Comparison of ENCODE assay signal across 8 cellular contexts in the genomic region with DNA sequence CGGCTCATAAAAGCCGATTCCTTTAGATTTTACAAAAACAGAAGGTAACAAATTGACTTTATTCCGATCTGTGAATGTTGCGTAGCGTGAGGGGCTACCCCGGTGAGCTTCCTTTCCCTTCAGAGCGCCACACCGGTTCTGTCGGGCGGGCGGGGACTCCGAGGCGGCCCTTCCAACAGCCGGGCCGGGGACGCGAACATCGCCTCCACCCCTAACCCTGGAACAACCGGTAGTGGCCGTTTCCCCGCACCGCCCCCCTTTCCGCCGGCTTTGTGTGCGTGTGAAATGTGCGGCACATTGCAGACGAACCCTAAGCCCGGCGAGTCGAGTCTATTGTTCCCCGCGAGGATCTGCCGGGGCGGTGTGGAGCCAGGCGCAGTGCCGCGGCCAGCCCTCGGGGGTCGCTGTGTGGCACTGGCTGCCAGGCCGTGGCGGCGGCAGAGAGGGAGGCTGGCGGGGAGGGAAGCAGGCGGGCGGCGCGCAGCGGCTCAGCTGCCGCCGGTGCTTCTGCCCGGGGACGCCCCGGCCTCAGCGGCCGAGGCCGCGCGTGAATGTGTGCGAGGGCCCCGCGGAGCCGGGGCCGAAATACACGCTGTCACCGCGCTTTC. TPM values are rescaled to one million over a fixed set of nuclear protein-coding genes. Genes with fewer than 3 reads are reported as not detected.
A peak's percentile ranks its signal among the peaks of the same experiment; 100 is the strongest.
DNase-seq lines count a peak whose midpoint lies in the region; ATAC-seq, FAIRE-seq and TF ChIP-seq lines count a peak whose summit lies in the region.

No MANE protein-coding gene starts in this region.

- TF ChIP-seq CTCF in Calu3 (IDR thresholded peaks at IDR 0.05; ENCODE audit: unreplicated experiment) (peak; percentile 74), H1 (IDR thresholded peaks at IDR 0.05; ENCODE audit: control extremely low read depth in 1 of 3, insufficient read depth in 1 of 3, low read depth in 1 of 3, low read length in 3 of 3) (peak; percentile 91 to 96 (median 93))

- H2BK5ac ChIP-seq in H1 (ENCODE audit: low read depth, low read length) = peak overlapping the region; percentile 96; the same call in 1 of the 2 replicates
- H2BK5ac ChIP-seq in mesendoderm (ENCODE audit: low read length) = no peak overlapping the region

- peak; percentile 9 to 89; a peak in 2 of 3 replicates for TF ChIP-seq EP300 in H1 (IDR thresholded peaks at IDR 0.05; ENCODE audit: borderline replicate concordance in 1 of 2, low read depth in 2 of 2, low read length in 2 of 2)

- peak overlapping the region; percentile 62 to 93 (median 92) for H3K4me3 ChIP-seq in H1 (ENCODE audit: extremely low read depth in 1 of 4, insufficient read depth in 2 of 4, low read depth in 3 of 4, low read length in 4 of 4)
- H3K4me3 ChIP-seq in mesendoderm (ENCODE audit: low read length) = peak overlapping the region; percentile 46

- DNase-seq in Calu3 (peak; percentile 93), HT1080 (ENCODE audit: low read depth) (peak; percentile 94), H1 (ENCODE audit: low read depth in 1 of 2, low spot score in 2 of 2) (peak; percentile 90 to 94), mesendoderm (peak; percentile 98)
- DNase-seq in NK-92 treated with Interleukin-12 subunit alpha and Interleukin-12 subunit beta, amount 100 ng/mL, for 24 hours (lab: John Stamatoyannopoulos, UW) = peak; percentile 90
- peak; percentile 87 to 93 (median 88) for DNase-seq in activated CD8-positive, alpha-beta memory T cell treated with anti-CD3 and anti-CD28 coated beads for 48 hours (ENCODE audit: low read depth in 2 of 3, low spot score in 2 of 3)
- DNase-seq in stimulated activated CD8-positive, alpha-beta memory T cell treated with anti-CD3 and anti-CD28 coated beads, Interleukin-12 subunit alpha, Interleukin-12 subunit beta, amount 100 ng/mL, for 4 hours (ENCODE audit: low read depth) = peak; percentile 94

- H3K4me2 ChIP-seq in H1 (ENCODE audit: insufficient read depth in 1 of 2, low read depth in 2 of 2, low read length in 2 of 2) (peak overlapping the region; percentile 73 to 90), mesendoderm (ENCODE audit: low read length) (peak overlapping the region; percentile 71)

- no peak overlapping the region for H3K14ac ChIP-seq in H1 (ENCODE audit: insufficient read length)

- H3K27ac ChIP-seq in H1 (ENCODE audit: low read depth, low read length) = peak overlapping the region; percentile 44; the same call in 1 of the 2 replicates
- H3K27ac ChIP-seq in mesendoderm (ENCODE audit: low read depth, low read length) = peak overlapping the region; percentile 100

- BruUV-seq in Calu3 (replicated peaks; lab: Mats Ljungman, UMichigan) = no TSS peak

- peak; percentile 38 to 67; a peak in 3 of 4 replicates for TF ChIP-seq RAD21 in H1 (IDR thresholded peaks at IDR 0.05 in 1 of 2, conservative IDR thresholded peaks at IDR 0.05 in 1 of 2; ENCODE audit: low read depth in 2 of 2, low read length in 2 of 2)

- peak overlapping the region; percentile 97 for H3K4me3 Mint-ChIP-seq in Calu3 (ENCODE audit: low read depth, unreplicated experiment)

- H3K79me1 ChIP-seq in H1 (ENCODE audit: low read depth, low read length) = no peaks in the 10 kb centered on the region
- no peaks in the 10 kb centered on the region for H3K79me1 ChIP-seq in mesendoderm (ENCODE audit: low read length)

- no peaks in the 10 kb centered on the region for H3K27me3 ChIP-seq in H1 (replicated peaks in 1 of 4; ENCODE audit: control insufficient read depth in 3 of 4, extremely low read depth in 1 of 4, insufficient read depth in 3 of 4, low read length in 3 of 4)
- H3K27me3 ChIP-seq in mesendoderm (ENCODE audit: insufficient read depth, low read length, poor library complexity) = no peaks in the 10 kb centered on the region

- H2BK120ac ChIP-seq in H1 (replicated peaks; ENCODE audit: low read depth, low read length) (no peak overlapping the region), mesendoderm (ENCODE audit: low read depth, low read length) (peak overlapping the region; percentile 89)

- POLR2A ChIA-PET in H1 (lab: Charles Lee; ENCODE audit: partially characterized antibody) = interaction anchor here (0.5 to 2.8 kb wide), 17 partner anchors 9 to 262 kb away, joined by 3 to 19 read pairs (median 4); partner anchors contain the start of gene SCAF11

- H2BK15ac ChIP-seq in H1 (ENCODE audit: low read length) (no peak overlapping the region), mesendoderm (replicated peaks; ENCODE audit: low read depth) (no peak overlapping the region)

- H3K23ac ChIP-seq in H1 (ENCODE audit: insufficient read length) = no peak overlapping the region
- H3K23ac ChIP-seq in mesendoderm (ENCODE audit: low read length) = no peak overlapping the region

- H4K91ac ChIP-seq in H1 (replicated peaks; ENCODE audit: insufficient read length, low read length) = no peak overlapping the region

- H3K4ac ChIP-seq in H1 (replicated peaks; ENCODE audit: insufficient read length, low read depth, low read length) (no peak overlapping the region), mesendoderm (ENCODE audit: low read depth, low read length) (peak overlapping the region; percentile 99)

- H3K4me1 ChIP-seq in H1 (replicated peaks in 1 of 4; ENCODE audit: control insufficient read depth in 3 of 4, insufficient read depth in 4 of 4, low read length in 3 of 4) (no peaks in the 10 kb centered on the region; a peak in 1 of 7 replicates), mesendoderm (ENCODE audit: control insufficient read depth, low read depth, low read length) (no peaks in the 10 kb centered on the region)

- H3K23me2 ChIP-seq in H1 (ENCODE audit: low read depth, low read length) = peaks cover 12% of the 10 kb centered on the region

- H4K8ac ChIP-seq in H1 (ENCODE audit: extremely low read depth, insufficient read depth, low read length) (peak overlapping the region; percentile 93; the same call in 1 of the 2 replicates), mesendoderm (ENCODE audit: low read depth, low read length) (no peak overlapping the region)

- H3K79me2 ChIP-seq in H1 (ENCODE audit: control insufficient read depth in 1 of 2, insufficient read depth in 2 of 2, low read length in 2 of 2) = peaks cover 4 to 60% of the 10 kb centered on the region in 2 experiments; a peak in 3 of 4 replicates
- peaks cover 15% of the 10 kb centered on the region for H3K79me2 ChIP-seq in mesendoderm (ENCODE audit: control insufficient read depth, insufficient read depth, low read length)

- peak overlapping the region; percentile 89 for H3K27ac Mint-ChIP-seq in Calu3 (ENCODE audit: unreplicated experiment)

- CTCF ChIA-PET in Calu3 (lab: Charles Lee) (interaction anchor here (0.9 to 2.4 kb wide), 2 partner anchors 185 kb away, joined by 4 to 12 read pairs; no protein-coding TSS in a partner anchor), H1 (lab: Charles Lee; ENCODE audit: partially characterized antibody) (interaction anchor here (0.6 to 1.4 kb wide), 8 partner anchors 12 to 511 kb away, joined by 3 to 8 read pairs (median 3); no protein-coding TSS in a partner anchor)

- H2BK20ac ChIP-seq in H1 (ENCODE audit: low read length) = no peak overlapping the region

- H3K56ac ChIP-seq in H1 (replicated peaks; ENCODE audit: insufficient read length, low read depth, low read length) (no peak overlapping the region), mesendoderm (ENCODE audit: low read length) (peak overlapping the region; percentile 97)

- intact Hi-C loops in Calu3 (cut with micrococcal nuclease; ENCODE audit: unreplicated experiment) = loop anchor here (5.0 kb wide), 1 partner anchor 556 kb away; no protein-coding TSS in a partner anchor

- H3K9ac ChIP-seq in H1 (replicated peaks in 1 of 4; ENCODE audit: extremely low read depth in 1 of 4, low read depth in 3 of 4, low read length in 3 of 4) = peak overlapping the region; percentile 10 to 87 (median 58); a peak in 6 of 7 replicates
- H3K9ac ChIP-seq in mesendoderm (ENCODE audit: low read length) = peak overlapping the region; percentile 97

- no peaks in the 10 kb centered on the region for H3K4me1 Mint-ChIP-seq in Calu3 (ENCODE audit: low read depth, unreplicated experiment)

- H3K9me3 ChIP-seq in H1 (ENCODE audit: insufficient read depth in 2 of 2, low read depth in 1 of 2, low read length in 1 of 2) = no peaks in the 10 kb centered on the region

- H3K36me3 ChIP-seq in H1 (ENCODE audit: control insufficient read depth in 2 of 4, insufficient read depth in 4 of 4, low read length in 3 of 4) (peaks cover 0 to 13% (median 0%) of the 10 kb centered on the region in 4 experiments; a peak in 2 of 8 replicates), mesendoderm (ENCODE audit: control insufficient read depth, insufficient read depth, low read length) (no peaks in the 10 kb centered on the region)

- H4K20me1 ChIP-seq in H1 (replicated peaks in 1 of 2; ENCODE audit: control insufficient read depth in 1 of 2, insufficient read depth in 2 of 2, low read length in 2 of 2) = no peaks in the 10 kb centered on the region

- no peaks in the 10 kb centered on the region for H3K9me3 Mint-ChIP-seq in Calu3 (ENCODE audit: low read depth, unreplicated experiment)

- TF ChIP-seq POLR2A in H1 (IDR thresholded peaks at IDR 0.05; ENCODE audit: control extremely low read depth in 1 of 2, low read depth in 2 of 2, low read length in 2 of 2) = peak; percentile 92

- H3K18ac ChIP-seq in H1 (ENCODE audit: extremely low read depth, low read length) (peak overlapping the region; percentile 72; the same call in 1 of the 2 replicates), mesendoderm (ENCODE audit: low read length) (peak overlapping the region; percentile 99)

- H3K27me3 Mint-ChIP-seq in Calu3 (ENCODE audit: unreplicated experiment) = no peaks in the 10 kb centered on the region

- peaks cover 65% of the 10 kb centered on the region for H3K36me3 Mint-ChIP-seq in Calu3 (ENCODE audit: insufficient read depth, unreplicated experiment)

- WGBS in H1 (ENCODE audit: extremely low coverage in 1 of 2, insufficient coverage in 1 of 2, insufficient read length in 1 of 2, insufficient replicate concordance in 2 of 2, low coverage in 1 of 2, low lambda C conversion rate in 2 of 2, missing lambda C conversion rate in 1 of 2), 2 experiments = 1% methylated on average over 42 of the region's 66 CpGs; no CpG with 5 or more reads in 1 of the 2 experiments
- no CpG with 5 or more reads among the region's 66 CpGs for WGBS in mesendoderm (ENCODE audit: extremely low coverage, insufficient coverage, low lambda C conversion rate)

- H2AK5ac ChIP-seq in H1 (ENCODE audit: low read depth, low read length) (no peak overlapping the region), mesendoderm (ENCODE audit: low read length) (no peak overlapping the region)

- H2AFZ ChIP-seq in H1 (ENCODE audit: low read length) = no peak overlapping the region

- peak; percentile 43 for ATAC-seq in GM21367 (IDR thresholded peaks at IDR 0.05; ENCODE audit: unreplicated experiment)

- FAIRE-seq in H1 (lab: Jason Lieb, UNC) = no peak

- peak overlapping the region; percentile 89 for H4K5ac ChIP-seq in H1 (ENCODE audit: insufficient read length, low read depth, low read length)
- H4K5ac ChIP-seq in mesendoderm (ENCODE audit: low read length) = no peak overlapping the region

- H2BK12ac ChIP-seq in H1 (ENCODE audit: low read depth, low read length) = no peak overlapping the region

RNA-seq across cellular contexts. Expression of gene ARID2, which starts 0.8 kb away (rescaled TPM):
- 17.5 and 22.9 TPM in 2 replicates for total RNA-seq in Calu3 (2022)
- total RNA-seq in HT1080 (2014; rRNA removed; shearing (Covaris generic)) = 8.8 and 12.8 TPM in 2 replicates
- polyA plus RNA-seq in HT1080 (2015; cell fraction: cytosol; rRNA removed) = 6.4 and 8.5 TPM in 2 replicates
- 16.7 and 17.3 TPM in 2 replicates for polyA plus RNA-seq in HT1080 (2015; cell fraction: nucleus; rRNA removed)
- 45.2 and 47.4 TPM in 2 replicates for total RNA-seq in H1 (2021; fragmentation: NEBNext Ultra II Directional; extraction: Animal tissue kit (Norgen Biotek cat#: 25700))
- 18.8 and 32.0 TPM in 2 replicates for polyA plus RNA-seq in H1 (2011; rRNA removed)
- 27.7 TPM for polyA plus RNA-seq in H1 (2011; cell fraction: cytosol; rRNA removed)
- 36.4 TPM for polyA plus RNA-seq in H1 (2011; cell fraction: nucleus; rRNA removed)
- 16.5 to 23.0 TPM (median 19.3 TPM) in 4 replicates for polyA plus RNA-seq in H1 (2012, experiment 1 of 2)
- 1.3 TPM for polyA plus RNA-seq in H1 (2012, experiment 2 of 2)
- polyA plus RNA-seq in H1 (2013, experiment 1 of 2) = 15.9 TPM
- 14.0 TPM for polyA plus RNA-seq in H1 (2013, experiment 2 of 2)
- polyA minus RNA-seq in H1 (2011; rRNA and poly(A)+ RNA removed) = 168 and 218 TPM in 2 replicates
- 47.6 TPM for polyA minus RNA-seq in H1 (2011; cell fraction: cytosol; rRNA and poly(A)+ RNA removed)
- 206 TPM for polyA minus RNA-seq in H1 (2011; cell fraction: nucleus; rRNA and poly(A)+ RNA removed)
- 15.0 TPM for polyA plus RNA-seq in mesendoderm (2013, experiment 1 of 2)
- 14.5 TPM for polyA plus RNA-seq in mesendoderm (2013, experiment 2 of 2)

Comparison
In these comparisons a context has a peak if more than half of its experiments do, and no peak if none do; other contexts are left out.
1. Peak in every context shown above with its lines: DNase-seq, ATAC-seq, H3K4me3 ChIP-seq and H3K27ac ChIP-seq.